26 cellular contexts compared by ENCODE assay signal in genomic region chr12:51001799-51002198, GRCh38. TPM values are rescaled to one million over a fixed set of nuclear protein-coding genes. Genes with fewer than 3 reads are reported as not detected.
A peak's percentile ranks its signal among the peaks of the same experiment; 100 is the strongest.
DNase-seq lines count a peak whose midpoint lies in the region; ATAC-seq, FAIRE-seq and TF ChIP-seq lines count a peak whose summit lies in the region.
"Had no signal": no experiment of that assay in that cellular context is flagged by ENCODE, and none has a peak within 500 bp of the region (broad histone marks: within the 10 kb centered on the region; RNA-seq: fewer than 3 reads in every experiment).

No MANE protein-coding gene starts in this region.

- no peak for TF ChIP-seq EP300 in K562 (IDR thresholded peaks at IDR 0.05; ENCODE audit: low read length)

- H3K27ac ChIP-seq in PC-9 (peak overlapping the region; percentile 12; the same call in 1 of the 2 replicates), K562 (ENCODE audit: extremely low read depth, low read depth, low read length) (no peak overlapping the region), mesendoderm (ENCODE audit: low read depth, low read length) (no peak overlapping the region)
- H3K27ac ChIP-seq: A549; BLaER1 treated with 17β-estradiol and CSF1 and Interleukin-3, amounts not matched to agents 10 nM and 100 nM; GM23248 had no signal

- H3K4me1 ChIP-seq in PC-9 (replicated peaks; ENCODE audit: insufficient read depth) (peaks cover 19% of the 10 kb centered on the region), K562 (replicated peaks in 1 of 2; ENCODE audit: control insufficient read depth in 2 of 2, insufficient read depth in 2 of 2, low read length in 2 of 2) (peaks cover 5 to 6% of the 10 kb centered on the region in 2 experiments; a peak in 3 of 5 replicates), mesendoderm (ENCODE audit: control insufficient read depth, low read depth, low read length) (peaks cover 3% of the 10 kb centered on the region)
- H3K4me1 ChIP-seq: BE2C had no signal

- no peak overlapping the region for H4K5ac ChIP-seq in mesendoderm (ENCODE audit: low read length)

- H4K8ac ChIP-seq in mesendoderm (ENCODE audit: low read depth, low read length), result no peak overlapping the region

- BruUV-seq in PC-9 (replicated peaks; lab: Mats Ljungman, UMichigan) (no TSS peak), K562 (replicated peaks; lab: Mats Ljungman, UMichigan) (no TSS peak)

- ATAC-seq in K562 (peak; percentile 33), HG02840 (IDR thresholded peaks at IDR 0.05; ENCODE audit: low FRiP score, unreplicated experiment) (no peak)
- ATAC-seq: A549, GM12878, HCT116 had no signal

- no peak for TF ChIP-seq RAD21 in K562 (CRISPR knock-in tag; conservative IDR thresholded peaks at IDR 0.05 in 1 of 2, IDR thresholded peaks at IDR 0.05 in 1 of 2)

- TF ChIP-seq POLR2A in K562 (conservative IDR thresholded peaks at IDR 0.05), result no peak

- H3K4ac ChIP-seq in mesendoderm (ENCODE audit: low read depth, low read length), result no peak overlapping the region

- H3K4me2 ChIP-seq in PC-9, result no peak overlapping the region
- no peak overlapping the region for H3K4me2 ChIP-seq in K562 (ENCODE audit: insufficient read depth, low read length)
- no peak overlapping the region for H3K4me2 ChIP-seq in mesendoderm (ENCODE audit: low read length)
- H3K4me2 ChIP-seq: A549; BLaER1 treated with 17β-estradiol and CSF1 and Interleukin-3, amounts not matched to agents 10 nM and 100 nM had no signal

- H3K18ac ChIP-seq in mesendoderm (ENCODE audit: low read length), result no peak overlapping the region

- H3K56ac ChIP-seq in mesendoderm (ENCODE audit: low read length), result no peak overlapping the region

- no peak overlapping the region for H3K23ac ChIP-seq in mesendoderm (ENCODE audit: low read length)

- H4K20me1 ChIP-seq in PC-9 (ENCODE audit: insufficient read depth), result no peaks in the 10 kb centered on the region
- no peaks in the 10 kb centered on the region for H4K20me1 ChIP-seq in K562 (replicated peaks; ENCODE audit: control insufficient read depth, insufficient read depth, low read length)

- H2BK5ac ChIP-seq in mesendoderm (ENCODE audit: low read length), result no peak overlapping the region

- H3K9ac ChIP-seq in K562 (ENCODE audit: insufficient read depth in 1 of 2, low read depth in 2 of 2, low read length in 2 of 2) (no peak overlapping the region), mesendoderm (ENCODE audit: low read length) (no peak overlapping the region)
- H3K9ac ChIP-seq: BLaER1 treated with 17β-estradiol and CSF1 and Interleukin-3, amounts not matched to agents 10 nM and 100 nM; GM23248 had no signal

- peaks cover 31% of the 10 kb centered on the region for H3K36me3 ChIP-seq in PC-9 (ENCODE audit: low read depth)
- peaks cover 58% of the 10 kb centered on the region for H3K36me3 ChIP-seq in K562 (ENCODE audit: control insufficient read depth, insufficient read depth, low read length)
- H3K36me3 ChIP-seq in mesendoderm (ENCODE audit: control insufficient read depth, insufficient read depth, low read length), result no peaks in the 10 kb centered on the region

- H3K9me2 ChIP-seq in PC-9 (ENCODE audit: insufficient read depth), result no peaks in the 10 kb centered on the region

- no peak overlapping the region for H2BK15ac ChIP-seq in mesendoderm (replicated peaks; ENCODE audit: low read depth)

- H2AFZ ChIP-seq in PC-9 (no peak overlapping the region), K562 (ENCODE audit: low read depth, low read length) (no peak overlapping the region)
- H2AFZ ChIP-seq: GM23248 had no signal

- TF ChIP-seq CTCF in PC-9 (conservative IDR thresholded peaks at IDR 0.05), result no peak
- TF ChIP-seq CTCF in K562 (IDR thresholded peaks at IDR 0.05 in 2 of 3, conservative IDR thresholded peaks at IDR 0.05 in 1 of 3; ENCODE audit: insufficient read depth in 2 of 3, low read depth in 1 of 3, low read length in 3 of 3), result no peak
- no peak for TF ChIP-seq CTCF in foreskin fibroblast (IDR thresholded peaks at IDR 0.05; ENCODE audit: low read depth, low read length)

- WGBS in K562 (ENCODE audit: insufficient coverage, low coverage, missing lambda C conversion rate), result 31% methylated on average over 1 of the region's 1 CpG
- WGBS in mesendoderm (ENCODE audit: extremely low coverage, insufficient coverage, low lambda C conversion rate), result no CpG with 5 or more reads among the region's 1 CpG

- POLR2A ChIA-PET in PC-9 (lab: Charles Lee; ENCODE audit: unreplicated experiment), result no interaction called here
- POLR2A ChIA-PET in K562 (lab: Yijun Ruan, JAX), result interaction anchor here (0.6 to 1.5 kb wide), 3 partner anchors 10 to 24 kb away, joined by 3 read pairs; no protein-coding TSS in a partner anchor

- H3F3A ChIP-seq in PC-9 (ENCODE audit: insufficient read depth, low read depth), result peaks cover 12% of the 10 kb centered on the region

- H2AK5ac ChIP-seq in mesendoderm (ENCODE audit: low read length), result no peak overlapping the region

- CTCF ChIA-PET in PC-9 (lab: Charles Lee) (interaction anchor here (0.6 kb wide), 1 partner anchor 344 kb away, joined by 5 read pairs; no protein-coding TSS in a partner anchor), K562 (lab: Yijun Ruan, JAX; ENCODE audit: low intra/inter-chr PET ratio) (no interaction called here)

- DNase-seq in PC-9, result no peak
- DNase-seq in K562 (ENCODE audit: extremely low read depth in 1 of 4, low spot score in 3 of 4), result no peak
- DNase-seq in mesendoderm, result peak; percentile 38
- DNase-seq in foreskin fibroblast, result no peak
- DNase-seq in KBM-7, result no peak
- DNase-seq: 8988T; ACHN; AML-193; BE2C; CD4-positive, alpha-beta T cell; CD8-positive, alpha-beta memory T cell; DMS 273 treated with DMSO at 0.1 percent for 48 hours; DMS79; EL; GDM1; GM23248; H7 had no signal

- H3K27me3 ChIP-seq in PC-9 (ENCODE audit: insufficient read depth, low read depth), result no peaks in the 10 kb centered on the region
- H3K27me3 ChIP-seq in K562 (ENCODE audit: control insufficient read depth in 2 of 2, insufficient read depth in 2 of 2, low read length in 2 of 2), result no peaks in the 10 kb centered on the region
- H3K27me3 ChIP-seq in mesendoderm (ENCODE audit: insufficient read depth, low read length, poor library complexity), result no peaks in the 10 kb centered on the region
- H3K27me3 ChIP-seq: BE2C; BLaER1 treated with 17β-estradiol and CSF1 and Interleukin-3, amounts not matched to agents 10 nM and 100 nM had no signal

- intact Hi-C loops in PC-9 (cut with micrococcal nuclease; ENCODE audit: unreplicated experiment), result no loop called here
- intact Hi-C loops in K562 (cut with micrococcal nuclease), result no loop called here

- H3K79me1 ChIP-seq in mesendoderm (ENCODE audit: low read length), result no peaks in the 10 kb centered on the region

- peak; percentile 49 for FAIRE-seq in K562 (lab: Jason Lieb, UNC)
- FAIRE-seq: A549, D721Med, GM12878, GM19239, H1 had no signal

- H3K9me3 ChIP-seq in PC-9 (ENCODE audit: insufficient read depth, low read depth) (no peaks in the 10 kb centered on the region), K562 (replicated peaks; ENCODE audit: control insufficient read depth, insufficient read depth, low read depth, low read length) (no peaks in the 10 kb centered on the region)
- H3K9me3 ChIP-seq: A549; BE2C; BLaER1 treated with 17β-estradiol and CSF1 and Interleukin-3, amounts not matched to agents 10 nM and 100 nM had no signal

- H3K9me1 ChIP-seq in K562 (ENCODE audit: control insufficient read depth, insufficient read depth, low read length), result no peaks in the 10 kb centered on the region

- in situ Hi-C loops in K562 (cut with MboI) (no loop called here), KBM-7 (cut with MboI; ENCODE audit: low pct_unique_long_range_greater_than_20kb, low sequenced_read_pairs) (no loop called here)

- H3K79me2 ChIP-seq in PC-9 (ENCODE audit: low read depth), result no peaks in the 10 kb centered on the region
- no peaks in the 10 kb centered on the region; the same call in 2 of the 3 replicates for H3K79me2 ChIP-seq in K562 (ENCODE audit: control insufficient read depth, insufficient read depth, low read length)
- H3K79me2 ChIP-seq in mesendoderm (ENCODE audit: control insufficient read depth, insufficient read depth, low read length), result no peaks in the 10 kb centered on the region

- H3K4me3 ChIP-seq in PC-9, result no peak overlapping the region
- no peak overlapping the region for H3K4me3 ChIP-seq in K562
- no peak overlapping the region for H3K4me3 ChIP-seq in mesendoderm (ENCODE audit: low read length)
- no peak overlapping the region for H3K4me3 ChIP-seq in foreskin fibroblast (ENCODE audit: low read depth in 1 of 2, low read length in 2 of 2)
- H3K4me3 ChIP-seq: A549; BLaER1 treated with 17β-estradiol and CSF1 and Interleukin-3, amounts not matched to agents 10 nM and 100 nM; GM12878; GM23248 had no signal

- H2BK120ac ChIP-seq in mesendoderm (ENCODE audit: low read depth, low read length), result no peak overlapping the region

RNA-seq across cellular contexts. Expression of gene SLC11A2, which starts 24.4 kb away (rescaled TPM):
- 45.7 and 49.0 TPM in 2 replicates for total RNA-seq in PC-9 (2021)
- total RNA-seq in K562 (2011; cell fraction: chromatin; rRNA removed; ENCODE audit: low replicate concordance), result 262 and 366 TPM in 2 replicates
- 161 and 181 TPM in 2 replicates for total RNA-seq in K562 (2011; cell fraction: nucleolus; rRNA removed)
- total RNA-seq in K562 (2011; cell fraction: nucleoplasm; rRNA removed), result 245 and 254 TPM in 2 replicates
- 26.1 and 29.7 TPM in 2 replicates for total RNA-seq in K562 (2014; rRNA removed)
- 37.8 and 39.3 TPM in 2 replicates for total RNA-seq in K562 (2014; rRNA removed; fragmentation: Illumina TruSeq; extraction: Trizol)
- total RNA-seq in K562 (2015; rRNA removed; fragmentation: Illumina TruSeq; extraction: Trizol), result 30.3 and 32.9 TPM in 2 replicates
- total RNA-seq in K562 (2021), result 36.8 and 38.8 TPM in 2 replicates
- 54.0 and 65.8 TPM in 2 replicates for polyA plus RNA-seq in K562 (2011; rRNA removed)
- polyA plus RNA-seq in K562 (2011; cell fraction: cytosol; rRNA removed), result 26.5 and 64.3 TPM in 2 replicates
- polyA plus RNA-seq in K562 (2011; cell fraction: nucleus; rRNA removed), result 109 and 145 TPM in 2 replicates
- polyA plus RNA-seq in K562 (2012), result 32.5 and 33.3 TPM in 2 replicates
- 30.1 and 36.3 TPM in 2 replicates for polyA plus RNA-seq in K562 (2014; fragmentation: Illumina TruSeq; extraction: Trizol)
- polyA plus RNA-seq in K562 (2014; fragmentation: Nextera tagmentation; extraction: Ambion mirVana), result 10 to 100 TPM; 21.1 to 27.6 TPM
- polyA plus RNA-seq in K562 (2014; rRNA removed), result 31.7 and 39.3 TPM in 2 replicates
- 85.9 and 89.7 TPM in 2 replicates for polyA minus RNA-seq in K562 (2011; rRNA and poly(A)+ RNA removed)
- polyA minus RNA-seq in K562 (2011; cell fraction: cytosol; rRNA and poly(A)+ RNA removed), result 20.3 and 25.1 TPM in 2 replicates
- polyA minus RNA-seq in K562 (2011; cell fraction: nucleus; rRNA and poly(A)+ RNA removed), result 52.8 and 79.3 TPM in 2 replicates
- polyA plus RNA-seq in mesendoderm (2013, experiment 1 of 2), result 25.6 TPM
- 24.3 TPM for polyA plus RNA-seq in mesendoderm (2013, experiment 2 of 2)

RNA-seq across cellular contexts. Expression of gene LETMD1, which starts 46.3 kb away (rescaled TPM):
- total RNA-seq in PC-9 (2021) (81.9 and 87.4 TPM in 2 replicates), K562 (2014; rRNA removed) (65.1 and 69.0 TPM in 2 replicates), K562 (2014; rRNA removed; fragmentation: Illumina TruSeq; extraction: Trizol) (82.9 and 96.9 TPM in 2 replicates), K562 (2015; rRNA removed; fragmentation: Illumina TruSeq; extraction: Trizol) (71.3 and 74.0 TPM in 2 replicates), K562 (2021) (70.1 and 71.2 TPM in 2 replicates)
- total RNA-seq in K562 (2011; cell fraction: chromatin; rRNA removed; ENCODE audit: low replicate concordance), result 306 and 323 TPM in 2 replicates
- total RNA-seq in K562 (2011; cell fraction: nucleolus; rRNA removed), result 186 and 193 TPM in 2 replicates
- total RNA-seq in K562 (2011; cell fraction: nucleoplasm; rRNA removed), result 291 and 382 TPM in 2 replicates
- polyA plus RNA-seq in K562 (2011; rRNA removed) (163 and 214 TPM in 2 replicates), K562 (2014; fragmentation: Illumina TruSeq; extraction: Trizol) (113 and 121 TPM in 2 replicates), K562 (2014; fragmentation: Nextera tagmentation; extraction: Ambion mirVana) (10 to 100 TPM; 58.7 to 75.4 TPM), K562 (2014; rRNA removed) (106 and 112 TPM in 2 replicates)
- polyA plus RNA-seq in K562 (2011; cell fraction: cytosol; rRNA removed), result 96.8 and 210 TPM in 2 replicates
- polyA plus RNA-seq in K562 (2011; cell fraction: nucleus; rRNA removed), result 281 and 303 TPM in 2 replicates
- 81.2 and 169 TPM in 2 replicates for polyA plus RNA-seq in K562 (2012)
- 142 and 155 TPM in 2 replicates for polyA minus RNA-seq in K562 (2011; rRNA and poly(A)+ RNA removed)
- 53.3 and 56.5 TPM in 2 replicates for polyA minus RNA-seq in K562 (2011; cell fraction: cytosol; rRNA and poly(A)+ RNA removed)
- 62.3 and 102 TPM in 2 replicates for polyA minus RNA-seq in K562 (2011; cell fraction: nucleus; rRNA and poly(A)+ RNA removed)
- 16.8 TPM for polyA plus RNA-seq in mesendoderm (2013, experiment 1 of 2)
- polyA plus RNA-seq in mesendoderm (2013, experiment 2 of 2), result 17.1 TPM

RNA-seq across cellular contexts. Expression of gene HIGD1C, which starts 49.5 kb away (rescaled TPM):
- total RNA-seq in PC-9 (2021) (not detected in 2 replicates), K562 (2014; rRNA removed) (not detected in 2 replicates), K562 (2014; rRNA removed; fragmentation: Illumina TruSeq; extraction: Trizol) (not detected in 2 replicates), K562 (2015; rRNA removed; fragmentation: Illumina TruSeq; extraction: Trizol) (not detected in 2 replicates), K562 (2021) (not detected in 2 replicates)
- total RNA-seq in K562 (2011; cell fraction: chromatin; rRNA removed; ENCODE audit: low replicate concordance), result not detected in 2 replicates
- not detected in 2 replicates for total RNA-seq in K562 (2011; cell fraction: nucleolus; rRNA removed)
- total RNA-seq in K562 (2011; cell fraction: nucleoplasm; rRNA removed), result not detected in 2 replicates
- polyA plus RNA-seq in K562 (2011; rRNA removed) (not detected in 2 replicates), K562 (2014; fragmentation: Illumina TruSeq; extraction: Trizol) (not detected in 2 replicates), K562 (2014; fragmentation: Nextera tagmentation; extraction: Ambion mirVana) (not detected), K562 (2014; rRNA removed) (not detected in 2 replicates)
- polyA plus RNA-seq in K562 (2011; cell fraction: cytosol; rRNA removed), result not detected in 2 replicates
- polyA plus RNA-seq in K562 (2011; cell fraction: nucleus; rRNA removed), result not detected in 2 replicates
- polyA plus RNA-seq in K562 (2012), result not detected in 2 replicates
- not detected in 2 replicates for polyA minus RNA-seq in K562 (2011; rRNA and poly(A)+ RNA removed)
- not detected in 2 replicates for polyA minus RNA-seq in K562 (2011; cell fraction: cytosol; rRNA and poly(A)+ RNA removed)
- polyA minus RNA-seq in K562 (2011; cell fraction: nucleus; rRNA and poly(A)+ RNA removed), result not detected in 2 replicates
- not detected for polyA plus RNA-seq in mesendoderm (2013, experiment 1 of 2)
- polyA plus RNA-seq in mesendoderm (2013, experiment 2 of 2), result not detected
- total RNA-seq: CD4-positive, alpha-beta T cell; CD8-positive, alpha-beta memory T cell; GM12878; GM23248; H1; H7 had no signal
- polyA plus RNA-seq: A549; CD14-positive monocyte; CD8-positive, alpha-beta memory T cell; GM12878; GM23248; H1 had no signal
